ENCODE assay signal across 4 cellular contexts in genomic region chr13:71260246-71260645, GRCh38.
"Had no signal": no experiment of that assay in that cellular context is flagged by ENCODE, and none has a peak within 500 bp of the region (broad histone marks: within the 10 kb centered on the region; RNA-seq: fewer than 3 reads in every experiment).

No MANE protein-coding gene starts in this region.

- DNase-seq: H9, HCEC 1CT, IMR-90 had no signal

- H3K4me3 ChIP-seq: GM23338 had no signal
